ENCODE assay signal across 8 cellular contexts in genomic region chr14:75279153-75279738, GRCh38. TPM values are rescaled to one million over a fixed set of nuclear protein-coding genes. Genes with fewer than 3 reads are reported as not detected.
DNase-seq lines count a peak whose midpoint lies in the region; ATAC-seq and TF ChIP-seq lines count a peak whose summit lies in the region.

No MANE protein-coding gene starts in this region.

- peak overlapping the region; percentile 89 for H3K4me3 Mint-ChIP-seq in Caco-2 (ENCODE audit: unreplicated experiment)

- H3K79me1 ChIP-seq in trophoblast cell (ENCODE audit: low read length) = peaks cover 21% of the 10 kb centered on the region

- H3K4me1 Mint-ChIP-seq in Caco-2 (ENCODE audit: low read depth, unreplicated experiment) = peaks cover 14% of the 10 kb centered on the region

- peak overlapping the region; percentile 34 for H3K18ac ChIP-seq in trophoblast cell (ENCODE audit: low read length)

- WGBS in trophoblast cell (ENCODE audit: extremely low coverage, insufficient coverage, insufficient read length) = no CpG with 5 or more reads among the region's 38 CpGs

- H3K9ac ChIP-seq in trophoblast cell (ENCODE audit: low read length) = peak overlapping the region; percentile 67

- no peak overlapping the region for H4K91ac ChIP-seq in trophoblast cell (ENCODE audit: low read depth, low read length)

- H3K36me3 ChIP-seq in Caco-2 (ENCODE audit: control insufficient read depth, insufficient read depth, low read length) (peaks cover 12% of the 10 kb centered on the region), RWPE2 (ENCODE audit: low read depth) (peaks cover 38% of the 10 kb centered on the region), trophoblast cell (ENCODE audit: control insufficient read depth in 1 of 2, insufficient read depth in 2 of 2, low read length in 2 of 2) (peaks cover 10 to 14% of the 10 kb centered on the region in 2 experiments)

- H3K9me3 ChIP-seq in Caco-2 = no peaks in the 10 kb centered on the region
- no peaks in the 10 kb centered on the region for H3K9me3 ChIP-seq in RWPE2 (ENCODE audit: severe bottlenecking)
- H3K9me3 ChIP-seq in trophoblast cell (ENCODE audit: insufficient read depth, low read depth, low read length) = no peaks in the 10 kb centered on the region

- peak overlapping the region; percentile 24 for H3K4ac ChIP-seq in trophoblast cell (ENCODE audit: low read depth, low read length)

- peak overlapping the region; percentile 99 for H3K27ac Mint-ChIP-seq in Caco-2 (ENCODE audit: unreplicated experiment)

- POLR2A ChIA-PET in Caco-2 (lab: Charles Lee) = interaction anchor here (1.0 to 1.5 kb wide), 3 partner anchors 13 to 20 kb away, joined by 6 to 13 read pairs (median 6); no protein-coding TSS in a partner anchor

- no peak overlapping the region for H4K12ac ChIP-seq in trophoblast cell (ENCODE audit: low read depth, low read length)

- H2AK5ac ChIP-seq in trophoblast cell (ENCODE audit: low read length) = no peak overlapping the region

- peak overlapping the region; percentile 41 for H3K14ac ChIP-seq in trophoblast cell (ENCODE audit: low read length)

- intact Hi-C loops in Caco-2 (cut with micrococcal nuclease; ENCODE audit: unreplicated experiment) = loop anchor here (2.0 kb wide), 2 partner anchors 16 to 102 kb away; partner anchors contain the start of gene TMED10
- intact Hi-C loops in left cardiac atrium (cut with DNase I) = loop anchor here in 1 of 2 donors (5.0 kb wide), 1 partner anchor 102 kb away; the partner anchor contains the start of gene TMED10

- TF ChIP-seq CTCF in Caco-2 (IDR thresholded peaks at IDR 0.05; ENCODE audit: insufficient read depth in 1 of 2, low read depth in 1 of 2, low read length in 1 of 2, severe bottlenecking in 1 of 2, unreplicated experiment in 1 of 2) (no peak), RWPE2 (IDR thresholded peaks at IDR 0.05; ENCODE audit: poor library complexity, severe bottlenecking) (no peak)

- peaks cover 71% of the 10 kb centered on the region for H3K36me3 Mint-ChIP-seq in Caco-2 (ENCODE audit: insufficient read depth, unreplicated experiment)

- no peak overlapping the region for H3K23ac ChIP-seq in trophoblast cell (ENCODE audit: low read length)

- H3K27me3 ChIP-seq in Caco-2 (replicated peaks; ENCODE audit: control insufficient read depth, insufficient read depth, low read length) = no peaks in the 10 kb centered on the region
- no peaks in the 10 kb centered on the region for H3K27me3 ChIP-seq in RWPE2 (ENCODE audit: insufficient read depth, poor library complexity, severe bottlenecking)
- no peaks in the 10 kb centered on the region for H3K27me3 ChIP-seq in trophoblast cell (ENCODE audit: insufficient read depth, low read length)

- H3K4me3 ChIP-seq in Caco-2 (ENCODE audit: low read depth, low read length) (peak overlapping the region; percentile 96), RWPE2 (ENCODE audit: severe bottlenecking) (peak overlapping the region; percentile 83), trophoblast cell (ENCODE audit: low read depth, low read length) (peak overlapping the region; percentile 83)

- H3K79me2 ChIP-seq in trophoblast cell (ENCODE audit: control insufficient read depth, insufficient read depth, low read length, poor library complexity) = peaks cover 7% of the 10 kb centered on the region

- ATAC-seq in HG02970 (IDR thresholded peaks at IDR 0.05; ENCODE audit: low FRiP score, unreplicated experiment) (peak; percentile 0), RWPE2 (ENCODE audit: low read depth) (no peak), left cardiac atrium (peak; percentile 2 to 7)

- H2BK5ac ChIP-seq in trophoblast cell (ENCODE audit: low read depth, low read length, poor library complexity) = no peak overlapping the region

- no peak overlapping the region for H4K8ac ChIP-seq in trophoblast cell (ENCODE audit: low read depth, low read length)

- peak overlapping the region; percentile 26 for H2AFZ ChIP-seq in trophoblast cell (ENCODE audit: insufficient read depth, low read length, poor library complexity)

- no peak overlapping the region for H2BK120ac ChIP-seq in trophoblast cell (ENCODE audit: insufficient read depth, low read length, poor library complexity)

- DNase-seq in Caco-2 (peak in 1 of 2 experiments; percentile 41), RWPE2 (ENCODE audit: low spot score) (no peak), amniotic epithelial cell (ENCODE audit: low read depth) (peak; percentile 67), left cardiac atrium (peak; percentile 85), trophoblast cell (no peak), NCI-H1436 treated with DMSO at 0.1 percent for 48 hours (lab: John Stamatoyannopoulos, UW) (no peak), GF-D8 (lab: John Stamatoyannopoulos, UW) (no peak)

- no TSS peak for BruUV-seq in Caco-2 (replicated peaks; lab: Mats Ljungman, UMichigan)

- H2BK12ac ChIP-seq in trophoblast cell (ENCODE audit: low read length) = no peak overlapping the region

- peak overlapping the region; percentile 71 for H3K4me2 ChIP-seq in trophoblast cell (ENCODE audit: low read length)

- H3K9me3 Mint-ChIP-seq in Caco-2 (ENCODE audit: unreplicated experiment) = no peaks in the 10 kb centered on the region

- CTCF ChIA-PET in Caco-2 (lab: Charles Lee) = no interaction called here

- H3K27me3 Mint-ChIP-seq in Caco-2 (ENCODE audit: insufficient read depth, unreplicated experiment) = no peaks in the 10 kb centered on the region

- peaks cover 29% of the 10 kb centered on the region for H3K4me1 ChIP-seq in Caco-2
- peaks cover 20% of the 10 kb centered on the region for H3K4me1 ChIP-seq in RWPE2 (ENCODE audit: insufficient read depth, poor library complexity, severe bottlenecking)
- peaks cover 15 to 23% of the 10 kb centered on the region in 2 experiments for H3K4me1 ChIP-seq in trophoblast cell (ENCODE audit: control insufficient read depth in 1 of 2, insufficient read depth in 2 of 2, low read length in 2 of 2)

- peak overlapping the region; percentile 82 for H3K27ac ChIP-seq in RWPE2 (ENCODE audit: poor library complexity, severe bottlenecking)
- no peak overlapping the region for H3K27ac ChIP-seq in trophoblast cell (ENCODE audit: low read depth, low read length)

RNA-seq across cellular contexts. Expression of gene FOS, which starts 0.6 kb away (rescaled TPM):
- total RNA-seq in Caco-2 (2022) (72.7 and 73.7 TPM in 2 replicates), left cardiac atrium (100 to 1,000 TPM in 1 of 2 donors, 10 to 100 TPM in 1; 69.4 to 160 TPM)
- 26.6 and 30.7 TPM in 2 replicates for polyA plus RNA-seq in trophoblast cell (2013)

Comparison
In these comparisons a context has a peak if more than half of its experiments do, and no peak if none do; other contexts are left out.
1. DNase-seq: peak in amniotic epithelial cell (single experiment) and left cardiac atrium (single experiment); none in RWPE2 (single experiment), trophoblast cell (0 of 2), NCI-H1436 treated with DMSO at 0.1 percent for 48 hours (single experiment) and GF-D8 (single experiment).
2. Peak in every context shown above with its lines, with median percentiles within 50 percentile points of each other: H3K4me3 ChIP-seq.